28 cellular contexts compared by ENCODE assay signal in the genomic region with DNA sequence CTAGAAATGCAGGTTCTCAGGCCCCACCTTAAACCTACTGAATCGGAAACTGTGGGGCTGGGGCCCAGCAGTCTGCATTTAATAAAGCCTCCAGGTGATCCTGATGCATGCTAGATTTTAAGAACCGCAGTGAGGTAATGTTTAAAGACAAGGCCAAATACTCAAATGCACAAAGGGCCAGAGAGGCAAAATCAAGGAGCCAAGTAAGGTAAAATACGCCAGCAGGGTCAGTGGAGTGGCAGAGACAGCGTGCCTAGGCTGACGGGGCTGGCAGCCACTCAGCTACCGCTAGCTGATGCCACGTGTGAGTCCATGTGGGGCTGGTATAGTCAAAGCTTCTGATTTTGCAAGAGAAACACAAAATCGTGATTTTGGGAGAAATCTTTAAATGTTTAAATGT.
"Had no signal": no experiment of that assay in that cellular context is flagged by ENCODE, and none has a peak within 500 bp of the region (broad histone marks: within the 10 kb centered on the region; RNA-seq: fewer than 3 reads in every experiment).

No MANE protein-coding gene starts in this region.

- H3K4me1 ChIP-seq: colonic mucosa, foreskin keratinocyte, left ventricle myocardium inferior, parathyroid adenoma, right atrium auricular region, tibial artery had no signal

- H3K36me3 ChIP-seq: colonic mucosa, left ventricle myocardium inferior, neural progenitor cell, right atrium auricular region, tibial artery had no signal

- DNase-seq: activated B cell treated with CpG ODN at 0.5 μM for 24 hours; activated CD4-positive, alpha-beta T cell treated with anti-CD3 and anti-CD28 coated beads, Interleukin-2, amount 50 U/mL, for 1 hour; activated CD8-positive, alpha-beta T cell treated with anti-CD3 and anti-CD28 coated beads for 36 hours; activated gamma-delta T cell treated with Interleukin-2 at 50 U/mL for 16 hours; activated naive CD4-positive, alpha-beta T cell treated with anti-CD3 and anti-CD28 coated beads, Interleukin-2, amount 50 U/mL, for 16 hours; activated T-cell treated with anti-CD3 and anti-CD28 coated beads, Interleukin-2, amount 50 U/mL, for 4 hours; amniotic stem cell; colonic mucosa; foreskin keratinocyte; heart right ventricle; kidney glomerular epithelial cell; left ventricle myocardium inferior; naive thymus-derived CD8-positive, alpha-beta T cell; stimulated activated CD4-positive, alpha-beta T cell treated with anti-CD3 and anti-CD28 coated beads, Interleukin-1b, Interleukin-23, amount 100 ng/mL, for 48 hours; stimulated activated CD4-positive, alpha-beta T cell treated with anti-CD3 and anti-CD28 coated beads, Interleukin-4, amount 100 ng/mL, for 4 hours; stimulated activated CD8-positive, alpha-beta memory T cell treated with anti-CD3 and anti-CD28 coated beads, Interleukin-4, amount 100 ng/mL, for 48 hours; stimulated activated naive CD8-positive, alpha-beta T cell treated with anti-CD3 and anti-CD28 coated beads, Interleukin-15, amount 100 ng/mL, for 72 hours; T-helper 17 cell; T1000; tibial artery had no signal

- H3K4me3 ChIP-seq: colonic mucosa, esophagus muscularis mucosa, heart right ventricle, left ventricle myocardium inferior, neural progenitor cell, right atrium auricular region, smooth muscle cell, tibial artery had no signal

- ATAC-seq: activated CD8-positive, alpha-beta T cell treated with anti-CD3 and anti-CD28 coated beads for 36 hours; activated T-cell treated with anti-CD3 and anti-CD28 coated beads, Interleukin-2, amount 50 U/mL, for 4 hours; activated T-helper 17 cell treated with anti-CD3 and anti-CD28 coated beads, Interleukin-2, amount 50 U/mL, for 72 hours; foreskin keratinocyte; heart right ventricle; naive thymus-derived CD8-positive, alpha-beta T cell; SK-N-SH treated with all-trans-retinoic acid at 6 μM for 48 hours; stimulated activated memory B cell treated with anti-CD40 and anti-IgM and Interleukin-4, amounts not matched to agents 10 μg/mL and 1 μg/mL and 100 μg/mL, for 72 hours; stimulated activated naive CD8-positive, alpha-beta T cell treated with anti-CD3 and anti-CD28 coated beads, Interleukin-15, amount 100 ng/mL, for 72 hours; T-helper 17 cell had no signal

- H3K27me3 ChIP-seq: colonic mucosa, esophagus muscularis mucosa, foreskin keratinocyte, heart right ventricle, neural progenitor cell, right atrium auricular region, tibial artery had no signal

- H3K9me3 ChIP-seq: colonic mucosa, heart right ventricle, left ventricle myocardium inferior, right atrium auricular region, tibial artery had no signal

- H3K27ac ChIP-seq: colonic mucosa, esophagus muscularis mucosa, foreskin keratinocyte, heart right ventricle, left ventricle myocardium inferior, neural progenitor cell, parathyroid adenoma, right atrium auricular region, tibial artery had no signal
